Comparison of ENCODE assay signal across 19 cellular contexts in the genomic region with DNA sequence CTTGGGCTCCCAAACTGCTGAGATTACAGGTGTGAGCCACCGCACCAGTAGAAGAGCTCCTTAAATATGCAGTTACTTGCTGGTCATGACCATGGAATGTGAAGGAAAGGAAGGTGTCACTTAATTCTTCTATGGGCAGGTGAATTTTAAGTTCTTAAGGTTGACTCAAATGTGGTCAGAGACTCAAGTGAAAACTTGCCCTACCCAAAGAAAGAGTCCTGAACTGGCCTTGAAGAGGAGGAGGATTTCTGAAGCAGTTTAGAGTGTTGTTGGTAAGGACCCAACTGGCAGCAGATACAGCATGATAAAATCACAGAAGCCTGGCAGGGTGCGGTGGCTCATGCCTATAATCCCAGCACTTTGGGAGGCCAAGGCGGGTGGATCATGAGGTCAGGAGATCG. TPM values are rescaled to one million over a fixed set of nuclear protein-coding genes. Genes with fewer than 3 reads are reported as not detected.
DNase-seq lines count a peak whose midpoint lies in the region; ATAC-seq and TF ChIP-seq lines count a peak whose summit lies in the region.
"Had no signal": no experiment of that assay in that cellular context is flagged by ENCODE, and none has a peak within 500 bp of the region (broad histone marks: within the 10 kb centered on the region; RNA-seq: fewer than 3 reads in every experiment).

No MANE protein-coding gene starts in this region.

- ATAC-seq in stimulated activated memory B cell treated with anti-CD40 and anti-IgM and Interleukin-4, amounts not matched to agents 10 μg/mL and 1 μg/mL and 100 μg/mL, for 72 hours: no peak
- ATAC-seq in GM18502 (IDR thresholded peaks at IDR 0.05; ENCODE audit: poor library complexity, unreplicated experiment): no peak

- CTCF ChIA-PET in PC-9 (lab: Charles Lee): no interaction called here

- DNase-seq in ascending aorta (ENCODE audit: low spot score in 2 of 2): no peak
- DNase-seq in hepatocyte (ENCODE audit: low spot score): no peak
- no peak for DNase-seq in PC-9
- no peak for DNase-seq in activated gamma-delta T cell (lab: John Stamatoyannopoulos, UW)
- DNase-seq in NCI-H82 treated with DMSO at 0.1 percent for 48 hours (lab: John Stamatoyannopoulos, UW; ENCODE audit: unreplicated experiment): no peak
- DNase-seq: activated effector memory CD4-positive, alpha-beta T cell treated with anti-CD3 and anti-CD28 coated beads, Interleukin-2, amount 50 U/mL, for 16 hours; anterior cingulate cortex; cortex of kidney; MM.1S; NCI-H2081; NCI-H69; retina; RPMI8226; stimulated activated CD4-positive, alpha-beta T cell treated with anti-CD3 and anti-CD28 coated beads, Interleukin-4, amount 100 ng/mL, for 1 hour had no signal

- no peak overlapping the region for H3K4me2 ChIP-seq in hepatocyte
- no peak overlapping the region for H3K4me2 ChIP-seq in PC-9

- no peaks in the 10 kb centered on the region for H3F3A ChIP-seq in PC-9 (ENCODE audit: insufficient read depth, low read depth)

- no TSS peak for BruUV-seq in PC-9 (replicated peaks; lab: Mats Ljungman, UMichigan)

- no peak for TF ChIP-seq CTCF in C4-2B (conservative IDR thresholded peaks at IDR 0.05)
- TF ChIP-seq CTCF in ascending aorta (IDR thresholded peaks at IDR 0.05): no peak
- no peak for TF ChIP-seq CTCF in hepatocyte (IDR thresholded peaks at IDR 0.05; ENCODE audit: poor library complexity)
- no peak for TF ChIP-seq CTCF in PC-9 (conservative IDR thresholded peaks at IDR 0.05)

- H3K9me3 Mint-ChIP-seq in stimulated activated memory B cell treated with anti-CD40 and anti-IgM and Interleukin-4, amounts not matched to agents 10 μg/mL and 1 μg/mL and 100 μg/mL, for 72 hours: no peaks in the 10 kb centered on the region
- H3K9me3 Mint-ChIP-seq: memory B cell, neural crest cell had no signal

- H3K27me3 Mint-ChIP-seq in stimulated activated memory B cell treated with anti-CD40 and anti-IgM and Interleukin-4, amounts not matched to agents 10 μg/mL and 1 μg/mL and 100 μg/mL, for 72 hours: no peaks in the 10 kb centered on the region
- H3K27me3 Mint-ChIP-seq: memory B cell had no signal

- no peak overlapping the region for H2AFZ ChIP-seq in hepatocyte
- H2AFZ ChIP-seq in PC-9: no peak overlapping the region

- intact Hi-C loops in ascending aorta (cut with DNase I) (no loop called here), PC-9 (cut with micrococcal nuclease; ENCODE audit: unreplicated experiment) (no loop called here)

- H3K27me3 ChIP-seq in ascending aorta (no peaks in the 10 kb centered on the region), hepatocyte (no peaks in the 10 kb centered on the region), PC-9 (ENCODE audit: insufficient read depth, low read depth) (no peaks in the 10 kb centered on the region)

- H3K4me1 ChIP-seq in ascending aorta (peaks cover 6 to 57% of the 10 kb centered on the region in 2 donors), hepatocyte (ENCODE audit: insufficient read depth) (peaks cover 58% of the 10 kb centered on the region), PC-9 (replicated peaks; ENCODE audit: insufficient read depth) (0 out of 2 replicates have a peak, but pooled peaks cover 14% of the 10 kb centered on the region)

- H3K4me3 ChIP-seq in ascending aorta (no peak overlapping the region), hepatocyte (no peak overlapping the region), PC-9 (no peak overlapping the region)

- 85% methylated on average over 4 of the region's 4 CpGs for WGBS in hepatocyte (ENCODE audit: low lambda C conversion rate, missing lambda C conversion rate)

- H3K9me2 ChIP-seq in hepatocyte (replicated peaks; ENCODE audit: insufficient read depth): no peaks in the 10 kb centered on the region
- no peaks in the 10 kb centered on the region for H3K9me2 ChIP-seq in PC-9 (ENCODE audit: insufficient read depth)

- POLR2A ChIA-PET in PC-9 (lab: Charles Lee; ENCODE audit: unreplicated experiment): no interaction called here

- H3K9me3 ChIP-seq in ascending aorta (no peaks in the 10 kb centered on the region), hepatocyte (ENCODE audit: low read depth) (no peaks in the 10 kb centered on the region), PC-9 (ENCODE audit: insufficient read depth, low read depth) (no peaks in the 10 kb centered on the region)

- no peak overlapping the region for H3K4me3 Mint-ChIP-seq in stimulated activated memory B cell treated with anti-CD40 and anti-IgM and Interleukin-4, amounts not matched to agents 10 μg/mL and 1 μg/mL and 100 μg/mL, for 72 hours
- H3K4me3 Mint-ChIP-seq: memory B cell, neural crest cell had no signal

- H3K27ac ChIP-seq in C4-2B (peak overlapping the region; percentile 58), ascending aorta (peak overlapping the region; percentile 56 to 57), hepatocyte (peak overlapping the region; percentile 81), PC-9 (no peak overlapping the region)

- peaks cover 19% of the 10 kb centered on the region for H3K36me3 Mint-ChIP-seq in stimulated activated memory B cell treated with anti-CD40 and anti-IgM and Interleukin-4, amounts not matched to agents 10 μg/mL and 1 μg/mL and 100 μg/mL, for 72 hours

- peak overlapping the region; percentile 13 for H3K27ac Mint-ChIP-seq in stimulated activated memory B cell treated with anti-CD40 and anti-IgM and Interleukin-4, amounts not matched to agents 10 μg/mL and 1 μg/mL and 100 μg/mL, for 72 hours
- H3K27ac Mint-ChIP-seq: memory B cell had no signal

- H3K79me2 ChIP-seq in hepatocyte (peaks cover 46% of the 10 kb centered on the region), PC-9 (ENCODE audit: low read depth) (no peaks in the 10 kb centered on the region)

- no peaks in the 10 kb centered on the region for H4K20me1 ChIP-seq in hepatocyte (ENCODE audit: insufficient read depth, poor library complexity, severe bottlenecking)
- no peaks in the 10 kb centered on the region for H4K20me1 ChIP-seq in PC-9 (ENCODE audit: insufficient read depth)

- H3K36me3 ChIP-seq in ascending aorta (no peaks in the 10 kb centered on the region), hepatocyte (replicated peaks; ENCODE audit: insufficient read depth, low read depth) (no peaks in the 10 kb centered on the region), PC-9 (ENCODE audit: low read depth) (no peaks in the 10 kb centered on the region)

- H3K4me1 Mint-ChIP-seq in stimulated activated memory B cell treated with anti-CD40 and anti-IgM and Interleukin-4, amounts not matched to agents 10 μg/mL and 1 μg/mL and 100 μg/mL, for 72 hours: peaks cover 43% of the 10 kb centered on the region

RNA-seq across cellular contexts. Expression of gene CHD9, which starts 29.4 kb away (rescaled TPM):
- total RNA-seq in ascending aorta: 56.9 TPM
- total RNA-seq in hepatocyte: 68.2 and 89.4 TPM in 2 replicates
- polyA plus RNA-seq in hepatocyte: 54.9 and 72.6 TPM in 2 replicates
- 19.2 and 26.3 TPM in 2 replicates for total RNA-seq in PC-9 (2021)

RNA-seq across cellular contexts. Expression of gene CHD9NB, which starts 31.4 kb away (rescaled TPM):
- total RNA-seq in ascending aorta (0.43 TPM), hepatocyte (0.64 and 2.3 TPM in 2 replicates), PC-9 (2021) (1.9 and 2.8 TPM in 2 replicates)
- 0.81 and 1.4 TPM in 2 replicates for polyA plus RNA-seq in hepatocyte
